Comparison of ENCODE assay signal across 8 cellular contexts in the genomic region with DNA sequence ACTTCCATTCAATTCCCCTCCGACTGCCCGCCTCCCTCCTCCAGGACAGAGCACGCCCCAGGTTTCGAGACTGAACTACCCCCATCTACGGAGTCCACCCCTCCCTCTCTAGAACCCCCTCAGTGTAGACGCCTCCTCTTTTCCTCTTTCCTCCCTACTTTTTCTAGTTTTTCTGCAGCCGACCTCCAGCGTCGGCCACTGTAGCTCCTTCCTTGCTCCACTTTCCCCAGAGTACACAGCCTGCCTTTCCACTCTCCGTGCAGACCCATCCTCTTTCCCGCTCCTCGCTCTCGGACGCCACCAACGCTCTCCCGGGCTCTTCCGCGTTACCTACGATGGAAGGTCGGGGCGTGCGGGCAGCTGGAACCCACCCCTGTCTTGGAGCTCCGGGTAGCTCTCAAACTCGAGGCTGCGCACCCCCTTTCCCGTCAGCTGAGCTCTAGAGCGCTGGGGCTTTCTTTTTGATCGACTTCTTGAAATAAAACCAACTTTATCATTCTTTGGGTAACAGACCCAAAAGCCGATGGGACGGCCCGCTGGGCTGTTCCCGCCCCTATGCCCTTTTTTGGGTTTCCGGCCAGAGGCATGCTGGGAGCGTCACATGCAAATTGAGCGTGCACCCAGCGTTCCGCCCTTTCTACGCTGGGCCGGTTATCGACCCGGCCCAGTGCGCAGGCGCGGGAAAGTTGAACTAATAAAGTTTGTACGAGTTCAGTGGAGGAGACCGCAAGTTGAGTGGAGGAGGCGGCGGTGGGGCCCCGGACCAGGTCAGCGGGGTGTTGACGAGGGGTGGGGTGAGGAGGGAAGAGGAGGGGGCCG. TPM values are rescaled to one million over a fixed set of nuclear protein-coding genes. Genes with fewer than 3 reads are reported as not detected.
DNase-seq lines count a peak whose midpoint lies in the region; ATAC-seq and TF ChIP-seq lines count a peak whose summit lies in the region.

A gene with protein sequence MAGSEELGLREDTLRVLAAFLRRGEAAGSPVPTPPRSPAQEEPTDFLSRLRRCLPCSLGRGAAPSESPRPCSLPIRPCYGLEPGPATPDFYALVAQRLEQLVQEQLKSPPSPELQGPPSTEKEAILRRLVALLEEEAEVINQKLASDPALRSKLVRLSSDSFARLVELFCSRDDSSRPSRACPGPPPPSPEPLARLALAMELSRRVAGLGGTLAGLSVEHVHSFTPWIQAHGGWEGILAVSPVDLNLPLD (plus strand): TSS at position 633 of the 819 bp plus-strand sequence. CDS start 760 bp downstream, outside the sequence.
A gene with protein sequence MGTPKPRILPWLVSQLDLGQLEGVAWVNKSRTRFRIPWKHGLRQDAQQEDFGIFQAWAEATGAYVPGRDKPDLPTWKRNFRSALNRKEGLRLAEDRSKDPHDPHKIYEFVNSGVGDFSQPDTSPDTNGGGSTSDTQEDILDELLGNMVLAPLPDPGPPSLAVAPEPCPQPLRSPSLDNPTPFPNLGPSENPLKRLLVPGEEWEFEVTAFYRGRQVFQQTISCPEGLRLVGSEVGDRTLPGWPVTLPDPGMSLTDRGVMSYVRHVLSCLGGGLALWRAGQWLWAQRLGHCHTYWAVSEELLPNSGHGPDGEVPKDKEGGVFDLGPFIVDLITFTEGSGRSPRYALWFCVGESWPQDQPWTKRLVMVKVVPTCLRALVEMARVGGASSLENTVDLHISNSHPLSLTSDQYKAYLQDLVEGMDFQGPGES (minus strand): TSS at position 557 of the 819 bp plus-strand sequence. CDS start 1,019 bp downstream, outside the sequence.

- peak within 1 kb of the TSS; percentile 88 for H3K27ac ChIP-seq in HUES48 (ENCODE audit: low read depth, low read length)
- H3K27ac ChIP-seq in OCI-LY3 (ENCODE audit: low read length) = peak within 1 kb of the TSS; percentile 84
- peak within 1 kb of the TSS; percentile 77 for H3K27ac ChIP-seq in mesodermal cell (ENCODE audit: low read depth, low read length, severe bottlenecking)

- H3K4me1 ChIP-seq in HUES48 (ENCODE audit: control insufficient read depth, insufficient read depth, low read length) (no peaks in the 10 kb centered on the region), OCI-LY3 (ENCODE audit: low read length) (peaks cover 14% of the 10 kb centered on the region), mesodermal cell (ENCODE audit: control insufficient read depth, insufficient read depth, low read length, poor library complexity, severe bottlenecking) (peaks cover 17% of the 10 kb centered on the region)

- peak within 1 kb of the TSS; percentile 86 for H3K4me3 ChIP-seq in HUES48 (ENCODE audit: low read depth, low read length)
- H3K4me3 ChIP-seq in OCI-LY3 (ENCODE audit: low read length) = peak within 1 kb of the TSS; percentile 88
- peak within 1 kb of the TSS; percentile 81 for H3K4me3 ChIP-seq in mesodermal cell (ENCODE audit: extremely low read depth, insufficient read depth, low read length, poor library complexity, severe bottlenecking)

- H3K9ac ChIP-seq in HUES48 (ENCODE audit: low read depth, low read length) (peak within 1 kb of the TSS; percentile 81), OCI-LY3 (ENCODE audit: low read length) (peak within 1 kb of the TSS; percentile 85)

- H3K27me3 ChIP-seq in HUES48 (ENCODE audit: control insufficient read depth, insufficient read depth, low read length) (no peaks in the 10 kb centered on the region), OCI-LY3 (ENCODE audit: low read depth, low read length) (no peaks in the 10 kb centered on the region)

- DNase-seq in Caki2 (ENCODE audit: low read depth) = peak; percentile 92
- peak; percentile 100 for DNase-seq in activated CD8-positive, alpha-beta memory T cell treated with anti-CD3 and anti-CD28 coated beads, Interleukin-2, amount 50 U/mL, for 4 hours
- peak; percentile 96 for DNase-seq in stimulated activated CD8-positive, alpha-beta memory T cell treated with anti-CD3 and anti-CD28 coated beads, Interleukin-15, amount 100 ng/mL, for 24 hours (ENCODE audit: low read depth)

- H2AFZ ChIP-seq in OCI-LY3 (ENCODE audit: low read depth, low read length) = peak within 1 kb of the TSS; percentile 30; the same call in 1 of the 2 replicates

- WGBS in mesodermal cell (ENCODE audit: insufficient coverage in 2 of 2), 2 experiments = 0% methylated on average over 41 to 44 of the region's 52 CpGs

- TF ChIP-seq CTCF in OCI-LY3 (IDR thresholded peaks at IDR 0.05; ENCODE audit: low read depth, low read length) = no peak

- H3K9me3 ChIP-seq in HUES48 (ENCODE audit: control insufficient read depth, insufficient read depth, low read length) (no peaks in the 10 kb centered on the region), OCI-LY3 (ENCODE audit: insufficient read depth, low read length) (no peaks in the 10 kb centered on the region), mesodermal cell (ENCODE audit: control insufficient read depth, low read length) (no peaks in the 10 kb centered on the region)

- peaks cover 12% of the 10 kb centered on the region for H4K20me1 ChIP-seq in OCI-LY3 (ENCODE audit: insufficient read depth, low read length)

- H3K36me3 ChIP-seq in HUES48 (ENCODE audit: control insufficient read depth, insufficient read depth, low read length) (peaks cover 55% of the 10 kb centered on the region), OCI-LY3 (replicated peaks; ENCODE audit: low read depth, low read length) (peaks cover 33% of the 10 kb centered on the region), mesodermal cell (ENCODE audit: control insufficient read depth, insufficient read depth, low read length) (peaks cover 56% of the 10 kb centered on the region)

- ATAC-seq in GM21390 (IDR thresholded peaks at IDR 0.05; ENCODE audit: unreplicated experiment) = peak; percentile 74

- peak within 1 kb of the TSS; percentile 95 for H3K4me2 ChIP-seq in OCI-LY3 (ENCODE audit: low read length)

- H3K79me2 ChIP-seq in OCI-LY3 (ENCODE audit: low read length) = peaks cover 42% of the 10 kb centered on the region

- in situ Hi-C loops in Caki2 (cut with HindIII; ENCODE audit: low pct_unique_long_range_greater_than_20kb, low sequenced_read_pairs) = no loop called here
- in situ Hi-C loops in endometrial microvascular endothelial cells (cut with HindIII; ENCODE audit: inconsistent ontology term, low pct_unique_long_range_greater_than_20kb, low sequenced_read_pairs) = no loop called here

RNA-seq across cellular contexts. Expression of the first gene that starts in this region (rescaled TPM):
- total RNA-seq in Caki2 (2014; rRNA removed; shearing (Covaris generic); ENCODE audit: low replicate concordance) = 3.0 TPM in 1 of 2 replicates, not detected in the other
- total RNA-seq in endometrial microvascular endothelial cells (ENCODE audit: inconsistent ontology term) = 51.6 TPM
- polyA plus RNA-seq in mesodermal cell (2013, experiment 1 of 2) = 76.9 TPM
- 69.3 TPM for polyA plus RNA-seq in mesodermal cell (2013, experiment 2 of 2)

RNA-seq across cellular contexts. Expression of the second gene that starts in this region (rescaled TPM):
- total RNA-seq in Caki2 (2014; rRNA removed; shearing (Covaris generic); ENCODE audit: low replicate concordance) = 116 and 227 TPM in 2 replicates
- 81.9 TPM for total RNA-seq in endometrial microvascular endothelial cells (ENCODE audit: inconsistent ontology term)
- 62.2 TPM for polyA plus RNA-seq in mesodermal cell (2013, experiment 1 of 2)
- 54.1 TPM for polyA plus RNA-seq in mesodermal cell (2013, experiment 2 of 2)

Comparison
In these comparisons a context has a peak if more than half of its experiments do, and no peak if none do; other contexts are left out.
1. Peak in every context shown above with its lines: DNase-seq, ATAC-seq, H3K4me3 ChIP-seq and H3K27ac ChIP-seq.
2. RNA of the first gene that starts in this region (total RNA-seq): 51.6 TPM in endometrial microvascular endothelial cells (single experiment); 3.0 TPM in Caki2; every median in the first group is over 10 times any median in the second.